In genomic region chr4:26272654-26273307, GRCh38 we compare ENCODE assay signal across 15 cellular contexts. TPM values are rescaled to one million over a fixed set of nuclear protein-coding genes. Genes with fewer than 3 reads are reported as not detected.
DNase-seq lines count a peak whose midpoint lies in the region; ATAC-seq and TF ChIP-seq lines count a peak whose summit lies in the region.
"Had no signal": no experiment of that assay in that cellular context is flagged by ENCODE, and none has a peak within 500 bp of the region (broad histone marks: within the 10 kb centered on the region; RNA-seq: fewer than 3 reads in every experiment).

No MANE protein-coding gene starts in this region.

- TF ChIP-seq CTCF in GM23338 (conservative IDR thresholded peaks at IDR 0.05; ENCODE audit: low read depth in 2 of 2), result no peak
- TF ChIP-seq CTCF in lower lobe of right lung (IDR thresholded peaks at IDR 0.05), result no peak
- TF ChIP-seq CTCF in tibial nerve (IDR thresholded peaks at IDR 0.05), result no peak

- H3F3A ChIP-seq in GM23338 (replicated peaks; ENCODE audit: low read depth), result no peaks in the 10 kb centered on the region

- H3K9me3 ChIP-seq in SJCRH30 (replicated peaks), result no peaks in the 10 kb centered on the region
- no peaks in the 10 kb centered on the region for H3K9me3 ChIP-seq in lower lobe of right lung
- H3K9me3 ChIP-seq in T-helper 17 cell (ENCODE audit: control insufficient read depth, low read length, poor library complexity, severe bottlenecking), result no peaks in the 10 kb centered on the region
- no peaks in the 10 kb centered on the region for H3K9me3 ChIP-seq in tibial nerve
- H3K9me3 ChIP-seq: tibial artery had no signal

- peak overlapping the region; percentile 94 for H2AFZ ChIP-seq in GM23338

- TF ChIP-seq POLR2A in tibial nerve (IDR thresholded peaks at IDR 0.05), result no peak

- no peaks in the 10 kb centered on the region for H4K20me1 ChIP-seq in GM23338 (replicated peaks; ENCODE audit: insufficient read depth)

- no peak for ATAC-seq in GM23338
- peak in 1 of 2 donors; percentile 64 for ATAC-seq in lower lobe of right lung
- no peak for ATAC-seq in T-helper 17 cell
- no peak for ATAC-seq in HG02571 (IDR thresholded peaks at IDR 0.05; ENCODE audit: unreplicated experiment)
- ATAC-seq: foreskin keratinocyte had no signal

- H3K4me3 Mint-ChIP-seq in GM23338, result no peak overlapping the region
- H3K4me3 Mint-ChIP-seq in T-helper 17 cell, result no peak overlapping the region

- H3K36me3 ChIP-seq in GM23338 (ENCODE audit: insufficient read depth) (no peaks in the 10 kb centered on the region), SJCRH30 (no peaks in the 10 kb centered on the region), lower lobe of right lung (no peaks in the 10 kb centered on the region), tibial nerve (no peaks in the 10 kb centered on the region)
- H3K36me3 ChIP-seq: brain microvascular endothelial cell, tibial artery had no signal

- H3K4me1 Mint-ChIP-seq in GM23338, result peaks cover 26% of the 10 kb centered on the region
- peaks cover 9% of the 10 kb centered on the region for H3K4me1 Mint-ChIP-seq in T-helper 17 cell

- 0 out of 2 replicates have a peak overlapping the region, but pooled peaks have one; percentile 4 for H3K4me2 ChIP-seq in GM23338

- H3K9me2 ChIP-seq in GM23338 (ENCODE audit: insufficient read depth), result no peaks in the 10 kb centered on the region

- H3K79me2 ChIP-seq in GM23338 (replicated peaks; ENCODE audit: insufficient read depth), result no peaks in the 10 kb centered on the region

- 66 to 76% methylated on average over 3 of the region's 3 CpGs for WGBS in tibial nerve, 2 donors

- no peaks in the 10 kb centered on the region; the same call in 2 of the 3 replicates for H3K9me3 Mint-ChIP-seq in GM23338

- H3K27ac ChIP-seq in GM23338 (ENCODE audit: low read depth) (peak overlapping the region; percentile 39; the same call in 1 of the 2 replicates), SJCRH30 (peak overlapping the region; percentile 13; the same call in 1 of the 2 replicates), lower lobe of right lung (peak overlapping the region; percentile 54), tibial nerve (no peak overlapping the region)
- H3K27ac ChIP-seq: brain microvascular endothelial cell, foreskin keratinocyte, tibial artery had no signal

- H3K4me3 ChIP-seq in GM23338 (no peak overlapping the region), SJCRH30 (peak overlapping the region; percentile 23; the same call in 1 of the 2 replicates), lower lobe of right lung (peak overlapping the region; percentile 25), tibial nerve (no peak overlapping the region)
- H3K4me3 ChIP-seq: tibial artery had no signal

- peaks cover 34% of the 10 kb centered on the region for H3K4me1 ChIP-seq in GM23338 (ENCODE audit: insufficient read depth)
- peaks cover 26% of the 10 kb centered on the region for H3K4me1 ChIP-seq in SJCRH30
- peaks cover 10% of the 10 kb centered on the region for H3K4me1 ChIP-seq in lower lobe of right lung
- peaks cover 0 to 5% (median 0%) of the 10 kb centered on the region in 4 donors for H3K4me1 ChIP-seq in tibial nerve
- H3K4me1 ChIP-seq: foreskin keratinocyte had no signal

- no peaks in the 10 kb centered on the region for H3K36me3 Mint-ChIP-seq in GM23338 (ENCODE audit: low read depth)
- no peaks in the 10 kb centered on the region for H3K36me3 Mint-ChIP-seq in T-helper 17 cell (ENCODE audit: low read depth)

- TF ChIP-seq EP300 in tibial nerve (IDR thresholded peaks at IDR 0.05), result no peak

- intact Hi-C loops in lower lobe of right lung (cut with DNase I), result no loop called here

- H3K27me3 Mint-ChIP-seq in GM23338 (ENCODE audit: insufficient read depth, low read depth, poor library complexity) (peaks cover 2% of the 10 kb centered on the region), T-helper 17 cell (peaks cover 11% of the 10 kb centered on the region)

- H3K27me3 ChIP-seq in GM23338 (ENCODE audit: insufficient read depth) (no peaks in the 10 kb centered on the region), SJCRH30 (no peaks in the 10 kb centered on the region), lower lobe of right lung (ENCODE audit: low read depth) (no peaks in the 10 kb centered on the region), tibial nerve (no peaks in the 10 kb centered on the region)
- H3K27me3 ChIP-seq: brain microvascular endothelial cell, tibial artery had no signal

- no peak overlapping the region for H3K27ac Mint-ChIP-seq in GM23338
- no peak overlapping the region for H3K27ac Mint-ChIP-seq in T-helper 17 cell

- peak; percentile 33 for DNase-seq in Ammon's horn (ENCODE audit: low spot score)
- DNase-seq in GM23338 (ENCODE audit: low spot score), result no peak
- DNase-seq in SJCRH30, result peak in 1 of 2 experiments; percentile 70
- no peak for DNase-seq in lower lobe of right lung
- DNase-seq in T-helper 17 cell, result no peak
- DNase-seq in globus pallidus (ENCODE audit: low spot score), result no peak
- DNase-seq in tibial nerve (ENCODE audit: low spot score in 2 of 2), result no peak
- DNase-seq: activated naive CD4-positive, alpha-beta T cell; brain microvascular endothelial cell; effector CD8-positive, alpha-beta T cell; foreskin keratinocyte; NCI-H510A treated with DMSO at 0.1 percent for 48 hours; RPMI8226 had no signal

TF ChIP-seq in GM23338, 12 proteins besides CTCF, POLR2A, EP300 and RAD21 (continues in another document):
- TF ChIP-seq EZH2phosphoT487 (IDR thresholded peaks at IDR 0.05; ENCODE audit: unreplicated experiment), result no peak
- TF ChIP-seq STAT1 (IDR thresholded peaks at IDR 0.05; ENCODE audit: unreplicated experiment), result no peak
- no peak for TF ChIP-seq ETS1 (IDR thresholded peaks at IDR 0.05)
- TF ChIP-seq POLR2AphosphoS5 (IDR thresholded peaks at IDR 0.05; ENCODE audit: low read depth), result no peak
- no peak for TF ChIP-seq REST (IDR thresholded peaks at IDR 0.05; ENCODE audit: unreplicated experiment)
- TF ChIP-seq ZNF114 (CRISPR knock-in tag; IDR thresholded peaks at IDR 0.05), result no peak
- TF ChIP-seq ZNF331 (CRISPR knock-in tag; IDR thresholded peaks at IDR 0.05; ENCODE audit: low read depth), result no peak

RNA-seq across cellular contexts. Expression of gene RBPJ, which starts 48.0 kb away (rescaled TPM):
- total RNA-seq in GM23338 (2014; rRNA removed; shearing (Covaris generic)), result 205 and 212 TPM in 2 replicates
- 457 and 461 TPM in 2 replicates for polyA plus RNA-seq in GM23338 (2016; fragmentation: Nextera tagmentation; extraction: Ambion mirVana)
- total RNA-seq in SJCRH30 (2014; rRNA removed; shearing (Covaris generic)), result 90.0 and 115 TPM in 2 replicates
- 118 TPM for total RNA-seq in lower lobe of right lung
- 10 to 100 TPM; 77.9 to 88.3 TPM for total RNA-seq in T-helper 17 cell
- 10 to 100 TPM; 67.1 to 80.2 (median 76.5) TPM for total RNA-seq in tibial nerve

Comparison
In these comparisons a context has a peak if more than half of its experiments do, and no peak if none do; other contexts are left out.
1. H3K27ac ChIP-seq: peak in GM23338 (single experiment), SJCRH30 (single experiment) and lower lobe of right lung (single experiment); none in tibial nerve (0 of 4).
2. H3K4me3 ChIP-seq: peak in SJCRH30 (single experiment) and lower lobe of right lung (single experiment); none in GM23338 (single experiment) and tibial nerve (0 of 4).